ENCODE assay signal across 8 cellular contexts in the genomic region with DNA sequence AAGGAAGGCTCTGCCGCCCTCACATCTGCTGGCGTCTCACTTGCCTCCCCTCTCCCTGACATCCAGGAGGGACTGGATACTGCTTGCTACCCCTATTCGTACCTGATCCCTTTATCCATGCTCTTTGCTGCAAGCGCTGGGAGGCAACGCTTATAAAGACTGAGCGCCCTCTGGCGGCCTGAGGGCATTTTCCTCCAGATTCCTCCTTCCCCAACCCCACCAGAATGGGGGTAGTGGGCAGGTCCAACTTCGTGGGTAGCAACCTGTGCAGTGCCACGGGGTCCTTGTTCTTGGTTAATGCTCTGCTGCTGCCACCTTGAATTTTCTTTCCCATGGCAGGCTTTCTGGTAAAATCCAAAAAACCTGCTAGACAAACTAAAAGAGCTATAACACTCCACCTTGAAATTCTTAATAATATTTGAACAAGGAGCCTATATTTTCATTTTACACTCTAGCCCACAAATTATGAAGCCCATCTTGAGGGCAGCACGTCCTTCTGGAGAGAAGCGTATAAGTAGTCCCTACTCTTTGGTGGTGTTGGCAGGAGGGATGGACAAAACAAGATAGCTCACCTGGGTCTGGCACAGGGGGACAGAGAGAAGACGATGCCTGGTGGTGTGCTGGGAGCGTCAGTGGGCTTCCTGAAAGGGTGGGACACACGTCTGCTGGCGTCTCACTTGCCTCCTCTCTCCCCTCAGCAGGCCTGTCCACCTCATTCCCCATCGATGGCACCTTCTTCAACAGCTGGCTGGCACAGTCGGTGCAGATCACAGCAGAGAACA. TPM values are rescaled to one million over a fixed set of nuclear protein-coding genes. Genes with fewer than 3 reads are reported as not detected.
DNase-seq lines count a peak whose midpoint lies in the region; ATAC-seq and TF ChIP-seq lines count a peak whose summit lies in the region.

No MANE protein-coding gene starts in this region.

- H3K27me3 ChIP-seq in Loucy (ENCODE audit: insufficient read depth, low read length, poor library complexity, severe bottlenecking) (no peaks in the 10 kb centered on the region), thoracic aorta (replicated peaks; ENCODE audit: insufficient read depth) (no peaks in the 10 kb centered on the region)

- no peaks in the 10 kb centered on the region for H3K4me1 ChIP-seq in Loucy (ENCODE audit: insufficient read depth, low read length, poor library complexity, severe bottlenecking)
- peaks cover 14 to 49% of the 10 kb centered on the region in 2 donors for H3K4me1 ChIP-seq in thoracic aorta (ENCODE audit: control insufficient read depth in 1 of 2, low read depth in 2 of 2)

- H3K36me3 Mint-ChIP-seq in activated T-helper 2 cell treated with anti-CD3 and anti-CD28 coated beads, Interferon-gamma antibody, Interleukin-2, Interleukin-4, amounts not matched to agents 10 μg/mL and 5 μg/mL and 100 μg/mL, durations not matched to agents 14 hours and 24 hours and 36 hours (ENCODE audit: low read depth), result peaks cover 63% of the 10 kb centered on the region

- intact Hi-C loops in activated T-helper 2 cell treated with anti-CD3 and anti-CD28 coated beads, Interferon-gamma antibody, Interleukin-2, Interleukin-4, amounts not matched to agents 10 μg/mL and 5 μg/mL and 100 μg/mL, durations not matched to agents 14 hours and 24 hours and 36 hours (cut with micrococcal nuclease), result loop anchor here (5.0 kb wide), 1 partner anchor 51 kb away; a partner anchor contains a TSS

- H3K27ac ChIP-seq in thoracic aorta, result no peak overlapping the region

- no peak overlapping the region for H3K27ac Mint-ChIP-seq in activated T-helper 2 cell treated with anti-CD3 and anti-CD28 coated beads, Interferon-gamma antibody, Interleukin-2, Interleukin-4, amounts not matched to agents 10 μg/mL and 5 μg/mL and 100 μg/mL, durations not matched to agents 14 hours and 24 hours and 36 hours

- H2AFZ ChIP-seq in Loucy (ENCODE audit: low read length), result no peak overlapping the region

- H3K27me3 Mint-ChIP-seq in activated T-helper 2 cell treated with anti-CD3 and anti-CD28 coated beads, Interferon-gamma antibody, Interleukin-2, Interleukin-4, amounts not matched to agents 10 μg/mL and 5 μg/mL and 100 μg/mL, durations not matched to agents 14 hours and 24 hours and 36 hours (ENCODE audit: low read depth), result no peaks in the 10 kb centered on the region

- TF ChIP-seq CTCF in Loucy (conservative IDR thresholded peaks at IDR 0.05; ENCODE audit: low read length), result peak; percentile 68
- peak in 1 of 3 donors; percentile 82 for TF ChIP-seq CTCF in omental fat pad (IDR thresholded peaks at IDR 0.05)
- peak; percentile 80 for TF ChIP-seq CTCF in thoracic aorta (IDR thresholded peaks at IDR 0.05)

- H3K79me2 ChIP-seq in Loucy (ENCODE audit: insufficient read depth, low read length), result no peaks in the 10 kb centered on the region

- H3F3A ChIP-seq in Loucy (ENCODE audit: low read depth), result no peaks in the 10 kb centered on the region

- no peaks in the 10 kb centered on the region for H3K9me3 ChIP-seq in Loucy (ENCODE audit: insufficient read depth, low read depth, low read length)
- H3K9me3 ChIP-seq in thoracic aorta, result no peaks in the 10 kb centered on the region

- no peak overlapping the region for H3K4me3 ChIP-seq in Loucy (ENCODE audit: low read length, poor library complexity, severe bottlenecking)
- no peak overlapping the region for H3K4me3 ChIP-seq in thoracic aorta

- peak; percentile 81 for DNase-seq in EH (ENCODE audit: low read depth)
- DNase-seq in SHP77 treated with DMSO at 0.1 percent for 48 hours (lab: John Stamatoyannopoulos, UW), result peak; percentile 31
- peak; percentile 63 for DNase-seq in activated T-helper 2 cell treated with anti-CD3 and anti-CD28 coated beads, Interferon-gamma antibody, Interleukin-2, Interleukin-4, amounts not matched to agents 10 μg/mL and 5 μg/mL and 100 μg/mL, durations not matched to agents 14 hours and 24 hours and 36 hours (ENCODE audit: low spot score)
- peak; percentile 49 for DNase-seq in foreskin melanocyte
- DNase-seq in omental fat pad (ENCODE audit: low spot score), result peak; percentile 72
- DNase-seq in thoracic aorta (ENCODE audit: low spot score), result no peak

- H3K4me3 Mint-ChIP-seq in activated T-helper 2 cell treated with anti-CD3 and anti-CD28 coated beads, Interferon-gamma antibody, Interleukin-2, Interleukin-4, amounts not matched to agents 10 μg/mL and 5 μg/mL and 100 μg/mL, durations not matched to agents 14 hours and 24 hours and 36 hours (ENCODE audit: low read depth), result no peak overlapping the region

- H3K9me2 ChIP-seq in Loucy (replicated peaks; ENCODE audit: low read depth, low read length), result no peaks in the 10 kb centered on the region

- no peak overlapping the region for H3K9ac ChIP-seq in Loucy (ENCODE audit: low read depth, low read length, poor library complexity, severe bottlenecking)

- H3K4me2 ChIP-seq in Loucy (ENCODE audit: low read depth, low read length, poor library complexity, severe bottlenecking), result no peak overlapping the region

- H4K20me1 ChIP-seq in Loucy (ENCODE audit: insufficient read depth, low read length, poor library complexity, severe bottlenecking), result no peaks in the 10 kb centered on the region

- H3K9me3 Mint-ChIP-seq in activated T-helper 2 cell treated with anti-CD3 and anti-CD28 coated beads, Interferon-gamma antibody, Interleukin-2, Interleukin-4, amounts not matched to agents 10 μg/mL and 5 μg/mL and 100 μg/mL, durations not matched to agents 14 hours and 24 hours and 36 hours, result no peaks in the 10 kb centered on the region

- ATAC-seq in omental fat pad (ENCODE audit: low FRiP score), result peak; percentile 43
- ATAC-seq in thoracic aorta (ENCODE audit: insufficient number of reproducible peaks, low FRiP score, low read depth), result no peak
- no peak for ATAC-seq in HG03460 (IDR thresholded peaks at IDR 0.05; ENCODE audit: unreplicated experiment)

- H3K36me3 ChIP-seq in Loucy (ENCODE audit: insufficient read depth, low read length) (peaks cover 57% of the 10 kb centered on the region; the same call in 1 of the 2 replicates), thoracic aorta (peaks cover 57% of the 10 kb centered on the region)

- peaks cover 4% of the 10 kb centered on the region for H3K4me1 Mint-ChIP-seq in activated T-helper 2 cell treated with anti-CD3 and anti-CD28 coated beads, Interferon-gamma antibody, Interleukin-2, Interleukin-4, amounts not matched to agents 10 μg/mL and 5 μg/mL and 100 μg/mL, durations not matched to agents 14 hours and 24 hours and 36 hours (ENCODE audit: low read depth)

RNA-seq across cellular contexts. Expression of a gene that starts 52.5 kb away (rescaled TPM):
- total RNA-seq in activated T-helper 2 cell treated with anti-CD3 and anti-CD28 coated beads, Interferon-gamma antibody, Interleukin-2, Interleukin-4, amounts not matched to agents 10 μg/mL and 5 μg/mL and 100 μg/mL, durations not matched to agents 14 hours and 24 hours and 36 hours, result 76.8 and 81.2 TPM in 2 replicates
- total RNA-seq in omental fat pad, result 10 to 100 TPM; 17.8 to 72.7 (median 33.8) TPM
- total RNA-seq in thoracic aorta, result 10 to 100 TPM; 54.0 to 81.3 TPM

RNA-seq across cellular contexts. Expression of a gene that starts 54.6 kb away (rescaled TPM):
- total RNA-seq in activated T-helper 2 cell treated with anti-CD3 and anti-CD28 coated beads, Interferon-gamma antibody, Interleukin-2, Interleukin-4, amounts not matched to agents 10 μg/mL and 5 μg/mL and 100 μg/mL, durations not matched to agents 14 hours and 24 hours and 36 hours, result 43.6 and 47.5 TPM in 2 replicates
- 10 to 100 TPM; 29.9 to 55.0 (median 48.4) TPM for total RNA-seq in omental fat pad
- total RNA-seq in thoracic aorta, result 10 to 100 TPM; 53.7 to 57.4 TPM
